In the genomic region with DNA sequence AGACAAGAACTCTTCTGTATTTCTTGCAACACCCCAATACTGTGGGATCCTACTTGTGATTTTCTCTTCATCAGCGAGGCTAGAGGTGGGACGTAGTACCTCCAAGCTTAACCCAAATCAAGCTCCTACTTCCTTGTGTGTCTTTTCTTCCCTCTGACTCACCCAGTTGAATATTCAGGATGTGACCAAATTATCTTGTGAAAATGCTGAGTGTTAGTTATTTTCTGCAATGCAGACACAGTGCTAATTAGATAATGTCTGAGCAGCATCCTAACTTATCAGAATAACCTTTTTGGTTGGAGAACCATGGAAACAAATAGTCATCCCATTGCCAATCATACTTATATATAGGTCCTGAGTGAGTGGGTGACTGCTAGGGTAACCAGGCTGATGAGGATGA, we compare ENCODE assay signal across 20 cellular contexts. TPM values are rescaled to one million over a fixed set of nuclear protein-coding genes. Genes with fewer than 3 reads are reported as not detected.
DNase-seq lines count a peak whose midpoint lies in the region; ATAC-seq and TF ChIP-seq lines count a peak whose summit lies in the region.
"Had no signal": no experiment of that assay in that cellular context is flagged by ENCODE, and none has a peak within 500 bp of the region (broad histone marks: within the 10 kb centered on the region; RNA-seq: fewer than 3 reads in every experiment).

No MANE protein-coding gene starts in this region.

- no peak overlapping the region for H4K8ac ChIP-seq in mesenchymal stem cell (ENCODE audit: low read length)

- no peak overlapping the region for H2AK5ac ChIP-seq in mesenchymal stem cell (ENCODE audit: low read length, severe bottlenecking)

- no peak overlapping the region for H4K91ac ChIP-seq in mesenchymal stem cell (ENCODE audit: low read length)

- H3K4ac ChIP-seq in mesenchymal stem cell (ENCODE audit: low read depth in 1 of 2, low read length in 2 of 2): no peak overlapping the region

- H3K36me3 Mint-ChIP-seq in endodermal cell (ENCODE audit: low read depth) (no peaks in the 10 kb centered on the region), Calu3 (ENCODE audit: insufficient read depth, unreplicated experiment) (no peaks in the 10 kb centered on the region), T-helper 17 cell (ENCODE audit: low read depth) (no peaks in the 10 kb centered on the region)
- H3K36me3 Mint-ChIP-seq: CD14-positive monocyte had no signal

- intact Hi-C loops in Calu3 (cut with micrococcal nuclease; ENCODE audit: unreplicated experiment): no loop called here

- H3K27me3 ChIP-seq in endodermal cell (ENCODE audit: control insufficient read depth, insufficient read depth, low read length, poor library complexity, severe bottlenecking) (no peaks in the 10 kb centered on the region), mesenchymal stem cell (ENCODE audit: control insufficient read depth in 1 of 2, insufficient read depth in 1 of 2, low read length in 2 of 2) (no peaks in the 10 kb centered on the region)

- BruUV-seq in Calu3 (replicated peaks; lab: Mats Ljungman, UMichigan): no TSS peak

- CTCF ChIA-PET in Calu3 (lab: Charles Lee): no interaction called here

- no peak overlapping the region for H2BK15ac ChIP-seq in mesenchymal stem cell (ENCODE audit: low read depth, poor library complexity, severe bottlenecking)

- H3K4me2 ChIP-seq in mesenchymal stem cell (ENCODE audit: low read length, poor library complexity, severe bottlenecking): no peak overlapping the region

- no peak for TF ChIP-seq CTCF in endodermal cell (conservative IDR thresholded peaks at IDR 0.05)
- no peak for TF ChIP-seq CTCF in Calu3 (IDR thresholded peaks at IDR 0.05; ENCODE audit: unreplicated experiment)

- H3K9ac ChIP-seq in endodermal cell (ENCODE audit: extremely low read depth, low read length, poor library complexity, severe bottlenecking) (no peak overlapping the region), mesenchymal stem cell (ENCODE audit: low read length) (no peak overlapping the region)

- peaks cover 5% of the 10 kb centered on the region for H3K4me1 ChIP-seq in endodermal cell (ENCODE audit: control insufficient read depth, insufficient read depth, low read length)
- H3K4me1 ChIP-seq in mesenchymal stem cell (ENCODE audit: control insufficient read depth, insufficient read depth, low read depth, low read length): peaks cover 3% of the 10 kb centered on the region

- H3K27ac ChIP-seq in endodermal cell (ENCODE audit: low read depth, low read length): no peak overlapping the region
- no peak overlapping the region for H3K27ac ChIP-seq in mesenchymal stem cell (ENCODE audit: low read length, poor library complexity, severe bottlenecking)
- H3K27ac ChIP-seq: RWPE1 had no signal

- no peaks in the 10 kb centered on the region for H3K27me3 Mint-ChIP-seq in endodermal cell (ENCODE audit: insufficient read depth)
- no peaks in the 10 kb centered on the region for H3K27me3 Mint-ChIP-seq in Calu3 (ENCODE audit: unreplicated experiment)
- H3K27me3 Mint-ChIP-seq in T-helper 17 cell: peaks cover 53% of the 10 kb centered on the region

- peaks cover 32% of the 10 kb centered on the region for H3K4me1 Mint-ChIP-seq in endodermal cell
- no peaks in the 10 kb centered on the region for H3K4me1 Mint-ChIP-seq in Calu3 (ENCODE audit: low read depth, unreplicated experiment)
- no peaks in the 10 kb centered on the region for H3K4me1 Mint-ChIP-seq in T-helper 17 cell

- no peak overlapping the region for H3K4me3 ChIP-seq in endodermal cell (ENCODE audit: low read length)
- no peak overlapping the region for H3K4me3 ChIP-seq in mesenchymal stem cell (ENCODE audit: insufficient read depth in 1 of 2, low read depth in 1 of 2, low read length in 2 of 2)

- H2BK120ac ChIP-seq in mesenchymal stem cell (ENCODE audit: low read depth, low read length): no peak overlapping the region

- H3K14ac ChIP-seq in mesenchymal stem cell (ENCODE audit: low read length in 2 of 2): no peak overlapping the region

- no peaks in the 10 kb centered on the region for H3K36me3 ChIP-seq in endodermal cell (ENCODE audit: control insufficient read depth, insufficient read depth, low read length)
- H3K36me3 ChIP-seq in mesenchymal stem cell (ENCODE audit: control insufficient read depth in 1 of 2, insufficient read depth in 2 of 2, low read depth in 1 of 2, low read length in 2 of 2): no peaks in the 10 kb centered on the region

- H2AFZ ChIP-seq in mesenchymal stem cell (ENCODE audit: low read depth, low read length): no peak overlapping the region

- ATAC-seq in T-helper 17 cell: no peak
- no peak for ATAC-seq in GM21723 (IDR thresholded peaks at IDR 0.05; ENCODE audit: unreplicated experiment)

- no peak overlapping the region for H3K23ac ChIP-seq in mesenchymal stem cell (ENCODE audit: low read length in 2 of 2)

- DNase-seq in RKO (ENCODE audit: low spot score) (peak; percentile 4), endodermal cell (no peak), mesenchymal stem cell (peak; percentile 45), Calu3 (no peak), dermis blood vessel endothelial cell (no peak), T-helper 17 cell (no peak)
- DNase-seq: DMS153, EL, NCI-H1417 treated with DMSO at 0.1 percent for 48 hours, NCI-H187 treated with DMSO at 0.1 percent for 48 hours, NCI-H2227 treated with DMSO at 0.1 percent for 48 hours, NCI-H510A treated with DMSO at 0.1 percent for 48 hours, NCI-H774, SIG-M5 had no signal

- no peaks in the 10 kb centered on the region for H3K79me1 ChIP-seq in mesenchymal stem cell (replicated peaks; ENCODE audit: low read length, poor library complexity, severe bottlenecking)

- H2BK5ac ChIP-seq in mesenchymal stem cell (ENCODE audit: low read depth, low read length, poor library complexity, severe bottlenecking): no peak overlapping the region

- WGBS in endodermal cell (ENCODE audit: insufficient coverage in 1 of 2, insufficient read length in 1 of 2), 2 experiments: 89 to 100% methylated on average over 2 of the region's 2 CpGs
- WGBS in mesenchymal stem cell: 100% methylated on average over 1 of the region's 2 CpGs

- H3K4me3 Mint-ChIP-seq in endodermal cell (no peak overlapping the region), Calu3 (ENCODE audit: low read depth, unreplicated experiment) (no peak overlapping the region), T-helper 17 cell (no peak overlapping the region)
- H3K4me3 Mint-ChIP-seq: CD14-positive monocyte had no signal

- H3K9me3 ChIP-seq in endodermal cell (ENCODE audit: control insufficient read depth, low read length): no peaks in the 10 kb centered on the region
- no peaks in the 10 kb centered on the region for H3K9me3 ChIP-seq in mesenchymal stem cell (ENCODE audit: control insufficient read depth, low read length)
- H3K9me3 ChIP-seq in T-helper 17 cell (ENCODE audit: control insufficient read depth, low read length, poor library complexity, severe bottlenecking): no peaks in the 10 kb centered on the region

- H3K9me3 Mint-ChIP-seq in endodermal cell: no peaks in the 10 kb centered on the region
- H3K9me3 Mint-ChIP-seq in Calu3 (ENCODE audit: low read depth, unreplicated experiment): no peaks in the 10 kb centered on the region

- H2BK12ac ChIP-seq in mesenchymal stem cell (ENCODE audit: low read length in 2 of 2): no peak overlapping the region

- H3K18ac ChIP-seq in mesenchymal stem cell (ENCODE audit: low read depth in 1 of 2, low read length in 2 of 2): peak overlapping the region in 1 of 2 experiments; percentile 85

- H3K27ac Mint-ChIP-seq in endodermal cell: peak overlapping the region; percentile 38
- no peak overlapping the region for H3K27ac Mint-ChIP-seq in Calu3 (ENCODE audit: unreplicated experiment)
- no peak overlapping the region for H3K27ac Mint-ChIP-seq in T-helper 17 cell

RNA-seq across cellular contexts. Expression of a gene that starts 2.4 kb away (rescaled TPM):
- total RNA-seq in endodermal cell: under 1 TPM; 0.37 to 0.89 TPM
- not detected for polyA plus RNA-seq in endodermal cell (2013, experiment 1 of 2)
- not detected for polyA plus RNA-seq in endodermal cell (2013, experiment 2 of 2)
- not detected for polyA plus RNA-seq in mesenchymal stem cell (2013, experiment 1 of 2)
- not detected for polyA plus RNA-seq in mesenchymal stem cell (2013, experiment 2 of 2)
- not detected in 2 replicates for total RNA-seq in Calu3 (2022)
- total RNA-seq in dermis blood vessel endothelial cell: not detected in 2 replicates
- not detected for total RNA-seq in T-helper 17 cell
- total RNA-seq: H4 had no signal
- polyA plus RNA-seq: AG04450, CD14-positive monocyte had no signal

RNA-seq across cellular contexts. Expression of a gene that starts 35.8 kb away (rescaled TPM):
- total RNA-seq in endodermal cell (not detected), Calu3 (2022) (not detected in 2 replicates), dermis blood vessel endothelial cell (not detected in 2 replicates), T-helper 17 cell (not detected)
- not detected for polyA plus RNA-seq in endodermal cell (2013, experiment 1 of 2)
- not detected for polyA plus RNA-seq in endodermal cell (2013, experiment 2 of 2)
- polyA plus RNA-seq in mesenchymal stem cell (2013, experiment 1 of 2): not detected
- not detected for polyA plus RNA-seq in mesenchymal stem cell (2013, experiment 2 of 2)
- total RNA-seq: H4, M059J had no signal
- polyA plus RNA-seq: AG04450, CD14-positive monocyte had no signal

Comparison
In these comparisons a context has a peak if more than half of its experiments do, and no peak if none do; other contexts are left out.
1. DNase-seq: peak in RKO (single experiment) and mesenchymal stem cell (single experiment); none in endodermal cell (single experiment), Calu3 (single experiment), dermis blood vessel endothelial cell (single experiment) and T-helper 17 cell (0 of 3).